ENCODE assay signal across 15 cellular contexts in the genomic region with DNA sequence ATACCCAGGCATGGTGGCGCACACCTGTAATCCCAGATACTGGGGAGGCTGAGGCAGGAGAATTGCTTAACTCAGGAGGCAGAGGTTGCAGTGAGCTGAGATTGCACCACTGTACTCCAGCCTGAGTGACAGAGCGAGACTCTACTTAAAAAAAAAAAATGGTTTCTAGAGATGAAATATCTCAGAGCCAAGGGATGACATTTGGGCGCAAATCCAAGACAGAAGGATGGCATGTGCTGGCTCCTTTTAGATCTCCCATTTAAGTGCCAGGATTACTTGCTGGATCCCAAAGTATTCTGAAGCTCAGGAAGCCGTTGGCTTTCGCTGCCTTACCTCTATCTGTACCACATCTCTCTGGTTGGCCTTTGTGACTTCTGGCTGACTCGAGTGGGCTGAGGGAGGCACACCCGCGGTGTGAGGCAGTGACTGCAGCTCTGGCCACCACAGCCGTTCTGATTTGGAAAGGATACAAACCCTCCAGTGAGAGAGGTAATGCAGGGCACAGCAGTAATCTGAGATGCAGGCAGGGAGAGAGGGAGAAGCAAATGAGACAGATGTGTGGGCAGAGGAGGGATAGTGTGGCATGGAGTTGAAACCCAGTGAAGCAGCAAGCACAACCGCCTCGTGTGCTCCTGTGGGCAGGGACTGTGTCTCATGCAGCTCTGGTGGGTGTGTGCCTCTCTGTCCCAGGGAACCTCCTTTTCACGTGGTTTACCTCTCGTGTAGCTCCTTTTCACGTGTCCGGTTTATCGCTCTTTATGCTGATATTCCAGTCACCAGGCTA. TPM values are rescaled to one million over a fixed set of nuclear protein-coding genes. Genes with fewer than 3 reads are reported as not detected.
DNase-seq lines count a peak whose midpoint lies in the region; ATAC-seq, FAIRE-seq and TF ChIP-seq lines count a peak whose summit lies in the region.
"Had no signal": no experiment of that assay in that cellular context is flagged by ENCODE, and none has a peak within 500 bp of the region (broad histone marks: within the 10 kb centered on the region; RNA-seq: fewer than 3 reads in every experiment).

No MANE protein-coding gene starts in this region.

- H3K27me3 Mint-ChIP-seq in HFFc6 (ENCODE audit: insufficient read depth) = peaks cover 39% of the 10 kb centered on the region

- TF ChIP-seq CTCF in kidney (IDR thresholded peaks at IDR 0.05; ENCODE audit: borderline replicate concordance, extremely low read depth, insufficient read depth) (no peak), HFFc6 (IDR thresholded peaks at IDR 0.05) (no peak)

- no peaks in the 10 kb centered on the region; the same call in 1 of the 2 replicates for H3K36me3 Mint-ChIP-seq in HFFc6 (ENCODE audit: low read depth)

- no peak overlapping the region for H3K4me3 Mint-ChIP-seq in HFFc6

- intact Hi-C loops in kidney (cut with DNase I) = no loop called here

- peak overlapping the region; percentile 31 for H3K4me2 ChIP-seq in skeletal muscle satellite cell (ENCODE audit: low read length)

- H3K9ac ChIP-seq in kidney (ENCODE audit: low read length in 2 of 2) = peak overlapping the region in 1 of 2 donors; percentile 40
- H3K9ac ChIP-seq in skeletal muscle satellite cell (ENCODE audit: low read depth, low read length) = no peak overlapping the region

- H3K27ac Mint-ChIP-seq in HFFc6 = no peak overlapping the region
- H3K27ac Mint-ChIP-seq: CD14-positive monocyte had no signal

- peaks cover 71% of the 10 kb centered on the region for H3K27me3 ChIP-seq in skeletal muscle satellite cell (ENCODE audit: control insufficient read depth, insufficient read depth, low read length)

- H3K36me3 ChIP-seq in kidney (ENCODE audit: control insufficient read depth in 1 of 2, insufficient read depth in 2 of 2, low read length in 2 of 2) (no peaks in the 10 kb centered on the region), skeletal muscle satellite cell (ENCODE audit: insufficient read depth, low read length) (no peaks in the 10 kb centered on the region)

- FAIRE-seq in kidney (lab: Jason Lieb, UNC) = no peak
- FAIRE-seq: GM18507 had no signal

- peaks cover 4 to 7% of the 10 kb centered on the region in 2 donors for H3K4me1 ChIP-seq in kidney (ENCODE audit: control insufficient read depth in 1 of 2, insufficient read depth in 1 of 2, low read depth in 1 of 2, low read length in 2 of 2)
- peaks cover 3% of the 10 kb centered on the region for H3K4me1 ChIP-seq in skeletal muscle satellite cell (ENCODE audit: control insufficient read depth, insufficient read depth, low read length)

- peak overlapping the region; percentile 35 to 72 for H3K27ac ChIP-seq in kidney (ENCODE audit: low read depth in 2 of 2, low read length in 2 of 2)

- peak; percentile 26 for DNase-seq in NCI-H1694 (lab: John Stamatoyannopoulos, UW)
- DNase-seq in SW480 (ENCODE audit: low spot score) = peak; percentile 59
- DNase-seq in kidney = no peak
- no peak for DNase-seq in HFFc6
- no peak for DNase-seq in activated CD4-positive, alpha-beta T cell treated with anti-CD3 and anti-CD28 coated beads, Interleukin-2, amount 50 U/mL, for 4 hours
- no peak for DNase-seq in hippocampal formation (lab: John Stamatoyannopoulos, UW)
- DNase-seq: activated T-cell treated with anti-CD3 and anti-CD28 coated beads, Interleukin-2, amount 50 U/mL, for 1 hour; GF-D8; NCI-H2081; PC-3; SW 1271 had no signal

- H3K9me3 ChIP-seq in kidney (ENCODE audit: control insufficient read depth in 1 of 2, low read length in 2 of 2) (no peaks in the 10 kb centered on the region), skeletal muscle satellite cell (replicated peaks; ENCODE audit: low read length) (no peaks in the 10 kb centered on the region)

- no peak for ATAC-seq in HG03039 (IDR thresholded peaks at IDR 0.05; ENCODE audit: unreplicated experiment)
- ATAC-seq: PC-3 had no signal

- H3K9me3 Mint-ChIP-seq in HFFc6 = no peaks in the 10 kb centered on the region

- H3K4me3 ChIP-seq in kidney (ENCODE audit: low read length in 2 of 2) (no peak overlapping the region), skeletal muscle satellite cell (ENCODE audit: low read length) (no peak overlapping the region)

- peaks cover 12% of the 10 kb centered on the region for H3K4me1 Mint-ChIP-seq in HFFc6 (ENCODE audit: low read depth)

RNA-seq across cellular contexts. Expression of a gene that starts 4.9 kb away (rescaled TPM):
- total RNA-seq in kidney = 12.5 TPM
- 11.3 TPM for polyA plus RNA-seq in kidney (ENCODE audit: insufficient read depth, low read depth, low replicate concordance)
- 0.22 and 0.76 TPM in 2 replicates for total RNA-seq in skeletal muscle satellite cell (2012; rRNA removed)
- not detected for total RNA-seq in HFFc6 (2021; fragmentation: NEBNext Ultra II Directional; extraction: Animal tissue kit (Norgen Biotek cat#: 25700))

Comparison
In these comparisons a context has a peak if more than half of its experiments do, and no peak if none do; other contexts are left out.
1. DNase-seq: peak in NCI-H1694 (single experiment) and SW480 (single experiment); none in kidney (single experiment), HFFc6 (single experiment), activated CD4-positive, alpha-beta T cell treated with anti-CD3 and anti-CD28 coated beads, Interleukin-2, amount 50 U/mL, for 4 hours (0 of 2) and hippocampal formation (0 of 2).
2. RNA of a gene that starts 4.9 kb away (total RNA-seq): 12.5 TPM in kidney (single experiment); not detected in HFFc6; every median in the first group is over 10 times any median in the second.